9 cellular contexts compared by ENCODE assay signal in the genomic region with DNA sequence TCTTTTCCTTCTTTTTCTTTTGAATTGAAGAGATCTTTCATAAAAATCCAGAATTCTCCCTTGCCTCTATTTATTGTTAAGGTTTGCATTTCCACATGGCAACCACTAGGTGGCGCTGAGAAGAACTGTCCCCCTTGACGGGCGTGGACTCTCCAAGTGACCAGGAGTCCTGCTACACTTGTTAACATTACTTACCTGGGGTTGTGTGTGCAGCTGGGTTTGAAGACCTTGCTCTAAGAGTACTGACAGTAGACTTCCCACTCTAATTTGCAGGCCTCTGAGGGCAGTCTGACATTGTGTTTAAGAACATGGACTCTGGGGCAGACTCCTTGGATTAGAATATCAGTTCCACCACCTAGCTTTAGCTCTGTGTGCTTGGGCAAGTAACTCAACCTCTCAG. TPM values are rescaled to one million over a fixed set of nuclear protein-coding genes. Genes with fewer than 3 reads are reported as not detected.
DNase-seq lines count a peak whose midpoint lies in the region; ATAC-seq and TF ChIP-seq lines count a peak whose summit lies in the region.
"Had no signal": no experiment of that assay in that cellular context is flagged by ENCODE, and none has a peak within 500 bp of the region (broad histone marks: within the 10 kb centered on the region; RNA-seq: fewer than 3 reads in every experiment).

No MANE protein-coding gene starts in this region.

- peak overlapping the region in 3 of 7 donors; percentile 11 to 69 (median 50) for H3K27ac Mint-ChIP-seq in CD14-positive monocyte

- intact Hi-C loops in CD14-positive monocyte (cut with micrococcal nuclease): loop anchor here (2.0 to 10.0 kb wide), 2 partner anchors 180 kb away; no protein-coding TSS in a partner anchor

- peaks cover 3% of the 10 kb centered on the region for H3K4me1 Mint-ChIP-seq in CD14-positive monocyte

- peaks cover 0 to 4% (median 3%) of the 10 kb centered on the region in 3 donors for H3K27me3 Mint-ChIP-seq in CD14-positive monocyte (ENCODE audit: low read depth in 3 of 3)

- peaks cover 1 to 3% of the 10 kb centered on the region in 2 donors for H3K36me3 Mint-ChIP-seq in CD14-positive monocyte

- DNase-seq in CD14-positive monocyte (ENCODE audit: low spot score): peak; percentile 51
- DNase-seq in NAMALWA (ENCODE audit: low spot score): peak; percentile 36
- DNase-seq in activated CD8-positive, alpha-beta memory T cell treated with anti-CD3 and anti-CD28 coated beads, Interleukin-2, amount 50 U/mL, for 4 hours: peak; percentile 45
- DNase-seq in fibroblast of pulmonary artery (ENCODE audit: low read depth): peak; percentile 46
- peak; percentile 14 to 31 (median 18) for DNase-seq in stimulated activated CD4-positive, alpha-beta T cell treated with anti-CD3 and anti-CD28 coated beads, Interleukin-1b, Interleukin-23, amount 100 ng/mL, for 24 hours (ENCODE audit: low read depth in 4 of 4, low spot score in 1 of 4)
- DNase-seq in DMS79 treated with DMSO at 0.1 percent for 48 hours (lab: John Stamatoyannopoulos, UW): no peak
- DNase-seq in middle frontal gyrus (ENCODE audit: extremely low spot score, low spot score): no peak

- H3K4me3 Mint-ChIP-seq in CD14-positive monocyte: no peak overlapping the region

- peak; percentile 63 for ATAC-seq in GM19372 (IDR thresholded peaks at IDR 0.05; ENCODE audit: low read depth, unreplicated experiment)

- no peak overlapping the region for H3K4me3 ChIP-seq in fibroblast of pulmonary artery (replicated peaks; ENCODE audit: low read depth, low read length)
- H3K4me3 ChIP-seq: skin epidermis had no signal

- H3K9me3 Mint-ChIP-seq in CD14-positive monocyte: peaks cover 0 to 1% (median 0%) of the 10 kb centered on the region in 7 donors

- TF ChIP-seq CTCF in CD14-positive monocyte (IDR thresholded peaks at IDR 0.05): peak; percentile 95
- TF ChIP-seq CTCF in fibroblast of pulmonary artery (IDR thresholded peaks at IDR 0.05; ENCODE audit: low read length, missing control alignments): peak; percentile 79

RNA-seq across cellular contexts. Expression of a gene that starts 52.8 kb away (rescaled TPM):
- 1 to 10 TPM; 1.1 to 3.3 TPM for polyA plus RNA-seq in CD14-positive monocyte

Comparison
In these comparisons a context has a peak if more than half of its experiments do, and no peak if none do; other contexts are left out.
1. DNase-seq: peak in CD14-positive monocyte (single experiment), NAMALWA (single experiment), activated CD8-positive, alpha-beta memory T cell treated with anti-CD3 and anti-CD28 coated beads, Interleukin-2, amount 50 U/mL, for 4 hours (single experiment), fibroblast of pulmonary artery (single experiment) and stimulated activated CD4-positive, alpha-beta T cell treated with anti-CD3 and anti-CD28 coated beads, Interleukin-1b, Interleukin-23, amount 100 ng/mL, for 24 hours (4 of 4); none in DMS79 treated with DMSO at 0.1 percent for 48 hours (single experiment) and middle frontal gyrus (single experiment).